ENCODE assay signal across 1 cellular context in genomic region chr14:104139460-104140212, GRCh38.
TF ChIP-seq lines count a peak whose summit lies in the region.

No MANE protein-coding gene starts in this region.

TF ChIP-seq in H1, 55 proteins besides CTCF, POLR2A, EP300 and RAD21:
- TF ChIP-seq SRF (IDR thresholded peaks at IDR 0.05; ENCODE audit: low read depth, low read length) (no peak), HDAC2 (IDR thresholded peaks at IDR 0.05; ENCODE audit: borderline replicate concordance in 1 of 2, low read depth in 2 of 2, low read length in 2 of 2) (0 out of 4 replicates have a peak, but pooled peaks of 1 of the 2 experiments have one; percentile 62), GTF2F1 (IDR thresholded peaks at IDR 0.05; ENCODE audit: borderline replicate concordance, low read depth, low read length) (no peak), SIN3A (conservative IDR thresholded peaks at IDR 0.05 in 1 of 2, IDR thresholded peaks at IDR 0.05 in 1 of 2; ENCODE audit: low read depth in 1 of 2, low read length in 2 of 2) (no peak), KDM1A (IDR thresholded peaks at IDR 0.05; ENCODE audit: borderline replicate concordance, low read length) (peak; percentile 47; the same call in 1 of the 2 replicates), BRCA1 (IDR thresholded peaks at IDR 0.05; ENCODE audit: low read depth, low read length) (no peak)
